ENCODE assay signal across 5 cellular contexts in the genomic region with DNA sequence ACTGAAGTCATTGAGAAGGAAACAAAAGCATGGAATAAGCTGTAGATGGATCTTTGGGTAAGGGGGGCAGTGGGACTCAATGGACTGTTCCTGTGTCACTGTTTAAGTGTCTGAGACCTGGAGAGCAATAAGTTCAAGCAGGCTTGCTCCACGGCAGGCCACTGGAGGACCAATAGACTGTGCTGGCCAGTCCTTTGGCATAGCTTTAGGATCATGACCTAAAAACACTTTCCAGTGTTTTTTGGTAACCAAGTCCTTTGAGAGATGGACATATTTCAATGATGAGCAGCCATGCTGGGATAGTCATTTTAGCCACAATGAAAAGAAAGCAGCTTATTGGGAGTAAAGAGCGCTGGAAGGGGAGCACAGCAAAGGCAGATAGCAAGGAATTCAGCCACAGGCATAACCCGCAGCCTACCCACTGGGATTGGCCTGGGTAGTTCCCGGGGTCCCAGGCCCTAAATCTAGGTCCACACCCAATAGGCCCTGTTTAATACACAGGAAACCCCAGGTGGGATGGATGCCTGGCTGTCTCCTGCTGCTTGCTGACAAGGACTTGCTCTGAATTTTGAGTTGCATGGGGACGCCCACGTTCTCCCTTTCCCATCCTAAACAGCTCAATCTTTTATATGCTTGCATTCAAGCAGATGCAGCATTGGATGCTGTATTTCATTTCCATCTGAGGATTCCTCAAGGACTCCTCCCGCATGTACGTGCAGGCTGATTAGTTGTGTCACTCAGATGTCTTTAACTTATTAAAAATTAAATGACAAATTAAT.
"Had no signal": no experiment of that assay in that cellular context is flagged by ENCODE, and none has a peak within 500 bp of the region (broad histone marks: within the 10 kb centered on the region; RNA-seq: fewer than 3 reads in every experiment).

No MANE protein-coding gene starts in this region.

- H3K4me3 ChIP-seq: GM23248 had no signal

- H3K27ac ChIP-seq: GM23248 had no signal

- H3K9ac ChIP-seq: GM23248 had no signal

- H2AFZ ChIP-seq: GM23248 had no signal

- FAIRE-seq: HTR-8/SVneo had no signal

- DNase-seq: GM23248, GOT3, H9, HCEC 1CT had no signal
